ENCODE assay signal across 8 cellular contexts in the genomic region with DNA sequence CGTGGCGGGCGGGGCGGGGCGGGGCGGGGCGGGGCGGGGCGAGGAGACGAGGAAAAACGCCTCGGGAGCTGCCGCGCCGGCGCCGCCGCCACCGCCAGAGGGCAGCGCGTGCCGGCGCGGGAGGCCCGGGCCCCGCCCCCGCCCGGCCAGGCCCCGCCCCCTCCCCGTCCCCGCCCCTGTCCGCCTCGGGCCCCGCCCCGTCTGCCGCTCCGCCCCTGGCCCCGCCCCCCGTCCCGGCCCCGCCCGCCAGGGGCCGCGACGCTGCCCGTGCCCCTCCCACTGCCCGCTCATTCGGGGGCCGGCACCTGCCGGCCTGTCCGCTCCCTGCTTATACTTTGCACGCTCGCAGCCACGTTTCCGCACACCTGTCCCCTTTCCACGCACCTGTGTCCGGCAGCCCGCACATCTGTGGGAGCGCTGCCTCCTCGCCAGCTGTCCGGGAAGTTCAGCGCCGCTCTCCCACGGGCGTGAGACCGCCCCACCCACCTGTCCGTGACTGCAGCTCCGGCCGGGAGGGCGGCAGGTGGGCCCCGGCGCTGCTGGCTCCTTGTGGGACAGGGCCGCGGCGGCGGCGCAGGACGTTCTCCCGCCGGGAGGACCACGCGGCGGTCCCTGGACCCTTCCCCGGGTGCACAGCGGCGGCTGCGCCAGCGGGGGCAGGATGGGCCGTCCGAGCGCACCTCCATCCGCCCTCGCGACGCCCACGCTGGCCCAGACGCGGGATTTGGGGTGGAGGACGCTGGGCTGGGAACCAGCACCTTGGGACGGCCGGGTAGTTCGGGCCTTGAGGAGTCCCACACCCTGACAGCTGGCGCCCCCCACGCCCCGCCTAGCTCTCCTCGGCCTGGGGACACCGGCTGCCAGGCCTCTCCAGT. TPM values are rescaled to one million over a fixed set of nuclear protein-coding genes. Genes with fewer than 3 reads are reported as not detected.
A peak's percentile ranks its signal among the peaks of the same experiment; 100 is the strongest.
DNase-seq lines count a peak whose midpoint lies in the region; ATAC-seq and TF ChIP-seq lines count a peak whose summit lies in the region.

No MANE protein-coding gene starts in this region.

- no peak for TF ChIP-seq CTCF in AG04450 (IDR thresholded peaks at IDR 0.05; ENCODE audit: low read depth, low read length)
- TF ChIP-seq CTCF in IMR-90 (conservative IDR thresholded peaks at IDR 0.05; ENCODE audit: low read depth, low read length), result peak; percentile 33
- TF ChIP-seq CTCF in WI38 (IDR thresholded peaks at IDR 0.05; ENCODE audit: low read depth, low read length), result no peak
- TF ChIP-seq CTCF in mammary epithelial cell (conservative IDR thresholded peaks at IDR 0.05 in 1 of 2, IDR thresholded peaks at IDR 0.05 in 1 of 2; ENCODE audit: extremely low read depth in 1 of 2, insufficient read depth in 1 of 2, low read depth in 1 of 2, low read length in 2 of 2), result peak in 1 of 2 donors; percentile 10

- peak overlapping the region; percentile 66 for H3K4me3 ChIP-seq in AG04450 (ENCODE audit: low read depth, low read length)
- H3K4me3 ChIP-seq in IMR-90 (ENCODE audit: insufficient read depth, low read depth, low read length), result peak overlapping the region; percentile 60
- H3K4me3 ChIP-seq in WI38 (ENCODE audit: low read depth, low read length), result peak overlapping the region; percentile 65
- H3K4me3 ChIP-seq in mammary epithelial cell (replicated peaks in 1 of 3; ENCODE audit: insufficient read depth in 1 of 3, low read depth in 2 of 3, low read length in 3 of 3), result peak overlapping the region in 2 of 3 experiments; percentile 47 to 60

- H3K27ac ChIP-seq in AG04450 (ENCODE audit: low read depth, low read length), result no peak overlapping the region
- H3K27ac ChIP-seq in IMR-90 (ENCODE audit: insufficient read depth, low read length), result no peak overlapping the region
- no peak overlapping the region for H3K27ac ChIP-seq in mammary epithelial cell (ENCODE audit: insufficient read depth, low read depth, low read length)

- no peak overlapping the region for H2BK5ac ChIP-seq in IMR-90 (ENCODE audit: low read depth, low read length, poor library complexity, severe bottlenecking)

- no peak overlapping the region for H3K56ac ChIP-seq in IMR-90 (ENCODE audit: extremely low read depth, insufficient read depth, low read length)

- CTCF ChIA-PET in AG04450 (lab: Charles Lee) (no interaction called here), IMR-90 (lab: Yijun Ruan, JAX) (no interaction called here), mammary epithelial cell (lab: Charles Lee; ENCODE audit: low non-redundant PET) (interaction anchor here (0.6 kb wide), 1 partner anchor 57 kb away, joined by 3 read pairs; no protein-coding TSS in a partner anchor)

- intact Hi-C loops in IMR-90 (cut with micrococcal nuclease) (loop anchor here (5.0 kb wide), 2 partner anchors 122 to 337 kb away; a partner anchor contains a TSS), mammary epithelial cell (cut with micrococcal nuclease) (loop anchor here (1.0 to 2.0 kb wide), 3 partner anchors 23 to 73 kb away; a partner anchor contains a TSS)

- H3K36me3 ChIP-seq in IMR-90 (ENCODE audit: control insufficient read depth, insufficient read depth, low read length), result peaks cover 5% of the 10 kb centered on the region; the same call in 1 of the 2 replicates
- no peaks in the 10 kb centered on the region for H3K36me3 ChIP-seq in mammary epithelial cell (ENCODE audit: insufficient read depth, low read length)

- BruUV-seq in IMR-90 (replicated peaks; lab: Mats Ljungman, UMichigan) (no TSS peak), mammary epithelial cell (replicated peaks; lab: Mats Ljungman, UMichigan) (no TSS peak)

- peaks cover 0 to 4% of the 10 kb centered on the region in 2 experiments; a peak in 1 of 4 replicates for H3K79me1 ChIP-seq in IMR-90 (ENCODE audit: low read depth in 1 of 2, low read length in 2 of 2)

- H4K91ac ChIP-seq in IMR-90 (ENCODE audit: insufficient read depth, low read depth, low read length), result no peak overlapping the region

- H3K9me3 ChIP-seq in AG04450 (ENCODE audit: control insufficient read depth, insufficient read depth, low read length), result peaks cover 12% of the 10 kb centered on the region
- H3K9me3 ChIP-seq in IMR-90 (ENCODE audit: control insufficient read depth, insufficient read depth, low read length), result peaks cover 3% of the 10 kb centered on the region
- no peaks in the 10 kb centered on the region for H3K9me3 ChIP-seq in mammary epithelial cell (replicated peaks; ENCODE audit: insufficient read depth, low read length)

- H2AFZ ChIP-seq in IMR-90 (replicated peaks; ENCODE audit: low read length, poor library complexity) (peak overlapping the region; percentile 92), mammary epithelial cell (ENCODE audit: low read depth, low read length) (peak overlapping the region; percentile 76)

- H3K9ac ChIP-seq in IMR-90 (ENCODE audit: low read depth, low read length) (no peak overlapping the region), mammary epithelial cell (ENCODE audit: insufficient read depth, low read length) (peak overlapping the region; percentile 24)

- no peak overlapping the region for H3K14ac ChIP-seq in IMR-90 (replicated peaks; ENCODE audit: low read depth, low read length)

- no peak overlapping the region for H2BK15ac ChIP-seq in IMR-90 (ENCODE audit: low read depth, low read length)

- H4K5ac ChIP-seq in IMR-90 (ENCODE audit: low read depth, low read length), result no peak overlapping the region

- peaks cover 13% of the 10 kb centered on the region for H3K4me1 ChIP-seq in IMR-90 (ENCODE audit: control insufficient read depth, insufficient read depth, low read length)
- H3K4me1 ChIP-seq in mammary epithelial cell (ENCODE audit: insufficient read depth, low read length), result peaks cover 20% of the 10 kb centered on the region

- H4K20me1 ChIP-seq in IMR-90 (ENCODE audit: insufficient read depth, low read length), result peaks cover 15% of the 10 kb centered on the region
- H4K20me1 ChIP-seq in mammary epithelial cell (ENCODE audit: insufficient read depth, low read length), result no peaks in the 10 kb centered on the region

- TF ChIP-seq POLR2A in IMR-90 (IDR thresholded peaks at IDR 0.05; ENCODE audit: low read depth, low read length), result no peak

- POLR2A ChIA-PET in AG04450 (lab: Yijun Ruan, JAX), result interaction anchor here (0.6 to 1.3 kb wide), 5 partner anchors 23 to 337 kb away, joined by 3 to 5 read pairs (median 4); a partner anchor contains a TSS
- POLR2A ChIA-PET in IMR-90 (lab: Charles Lee; ENCODE audit: unreplicated experiment), result no interaction called here

- in situ Hi-C loops in IMR-90 (cut with MboI; ENCODE audit: low sequenced_read_pairs), result no loop called here
- in situ Hi-C loops in mammary epithelial cell (cut with MboI; ENCODE audit: low sequenced_read_pairs in 2 of 2), result no loop called here

- H3K23ac ChIP-seq in IMR-90 (ENCODE audit: low read depth, low read length), result no peak overlapping the region

- no peak overlapping the region for H2BK20ac ChIP-seq in IMR-90 (ENCODE audit: low read depth, low read length)

- H2AK9ac ChIP-seq in IMR-90 (replicated peaks; ENCODE audit: low read depth, low read length, poor library complexity), result peak overlapping the region; percentile 91

- 1% methylated on average over 24 of the region's 107 CpGs; no CpG with 5 or more reads in 1 of the 2 experiments for WGBS in IMR-90 (ENCODE audit: extremely low coverage in 2 of 2, insufficient read length in 1 of 2), 2 experiments
- WGBS in mammary epithelial cell (ENCODE audit: low coverage, missing lambda C conversion rate), result 2% methylated on average over 46 of the region's 107 CpGs

- ATAC-seq in GM19035 (IDR thresholded peaks at IDR 0.05; ENCODE audit: unreplicated experiment) (peak; percentile 51), IMR-90 (ENCODE audit: low read depth) (peak; percentile 63), GM18858 (IDR thresholded peaks at IDR 0.05; ENCODE audit: unreplicated experiment) (no peak)

- H3K4ac ChIP-seq in IMR-90 (ENCODE audit: low read depth, low read length), result no peak overlapping the region

- H4K8ac ChIP-seq in IMR-90 (ENCODE audit: low read depth in 2 of 2, low read length in 2 of 2), result no peak overlapping the region; a peak in 1 of 4 replicates

- peak overlapping the region; percentile 99 for H3K4me2 ChIP-seq in IMR-90 (ENCODE audit: low read depth, low read length)
- H3K4me2 ChIP-seq in mammary epithelial cell (ENCODE audit: insufficient read depth, low read depth, low read length), result peak overlapping the region; percentile 96

- TF ChIP-seq RAD21 in IMR-90 (IDR thresholded peaks at IDR 0.05; ENCODE audit: low read length), result peak; percentile 22; the same call in 1 of the 2 replicates

- no peak overlapping the region for H3K18ac ChIP-seq in IMR-90 (ENCODE audit: low read depth, low read length)

- H3K79me2 ChIP-seq in mammary epithelial cell (ENCODE audit: insufficient read depth, low read length), result no peaks in the 10 kb centered on the region

- H3K27me3 ChIP-seq in AG04450 (ENCODE audit: control insufficient read depth, insufficient read depth, low read length), result peaks cover 32% of the 10 kb centered on the region
- peaks cover 25% of the 10 kb centered on the region for H3K27me3 ChIP-seq in IMR-90 (ENCODE audit: control insufficient read depth, insufficient read depth, low read length)
- H3K27me3 ChIP-seq in mammary epithelial cell (ENCODE audit: insufficient read depth, low read length), result peaks cover 3% of the 10 kb centered on the region

- dilution Hi-C loops in IMR-90 (cut with HindIII; ENCODE audit: low sequenced_read_pairs, unreplicated experiment) (no loop called here), mammary epithelial cell (cut with HindIII; ENCODE audit: low sequenced_read_pairs) (no loop called here)

- peaks cover 4% of the 10 kb centered on the region; the same call in 1 of the 2 replicates for H3K9me1 ChIP-seq in IMR-90 (ENCODE audit: insufficient read depth, low read length)

- no peak overlapping the region; the same call in 1 of the 2 replicates for H2AK5ac ChIP-seq in IMR-90 (ENCODE audit: low read depth, low read length)

- no peak overlapping the region for H2BK120ac ChIP-seq in IMR-90 (ENCODE audit: low read depth, low read length)

- no peak for DNase-seq in AG04450 (ENCODE audit: low read depth, low spot score)
- DNase-seq in IMR-90, result peak; percentile 36
- DNase-seq in mammary epithelial cell, result peak; percentile 38
- DNase-seq in islet precursor cell, result peak; percentile 83
- DNase-seq in stimulated activated CD4-positive, alpha-beta T cell treated with anti-CD3 and anti-CD28 coated beads, Interleukin-12 subunit alpha, Interleukin-12 subunit beta, amount 100 ng/mL, for 48 hours (ENCODE audit: low read depth in 2 of 3, low spot score in 1 of 3), result peak; percentile 37 to 64 (median 52)

RNA-seq across cellular contexts. Expression of a gene that starts 1.5 kb away (rescaled TPM):
- polyA plus RNA-seq in AG04450 (2011; rRNA removed) (11.2 and 22.3 TPM in 2 replicates), IMR-90 (2012; rRNA removed) (78.8 and 87.3 TPM in 2 replicates), mammary epithelial cell (43.7 TPM)
- 62.4 and 108 TPM in 2 replicates for polyA minus RNA-seq in AG04450 (2011; rRNA and poly(A)+ RNA removed)
- total RNA-seq in IMR-90 (2012; rRNA removed) (43.3 and 49.3 TPM in 2 replicates), mammary epithelial cell (10 to 100 TPM; 12.8 to 15.0 TPM)
- polyA plus RNA-seq in IMR-90 (2012; cell fraction: cytosol; rRNA removed), result 35.7 and 111 TPM in 2 replicates
- 65.7 and 165 TPM in 2 replicates for polyA plus RNA-seq in IMR-90 (2012; cell fraction: nucleus; rRNA removed; ENCODE audit: low replicate concordance)
- 37.0 TPM for polyA minus RNA-seq in mammary epithelial cell

RNA-seq across cellular contexts. Expression of a gene that starts 16.7 kb away (rescaled TPM):
- polyA plus RNA-seq in AG04450 (2011; rRNA removed) (0.05 and 0.06 TPM in 2 replicates), IMR-90 (2012; rRNA removed) (0.09 and 0.13 TPM in 2 replicates), mammary epithelial cell (not detected)
- polyA minus RNA-seq in AG04450 (2011; rRNA and poly(A)+ RNA removed), result not detected in 2 replicates
- total RNA-seq in IMR-90 (2012; rRNA removed) (not detected in 2 replicates), mammary epithelial cell (not detected)
- 0.03 and 0.05 TPM in 2 replicates for polyA plus RNA-seq in IMR-90 (2012; cell fraction: cytosol; rRNA removed)
- polyA plus RNA-seq in IMR-90 (2012; cell fraction: nucleus; rRNA removed; ENCODE audit: low replicate concordance), result 0.24 and 0.40 TPM in 2 replicates
- polyA minus RNA-seq in mammary epithelial cell, result not detected

RNA-seq across cellular contexts. Expression of a gene that starts 23.0 kb away (rescaled TPM):
- polyA plus RNA-seq in AG04450 (2011; rRNA removed) (3.9 and 5.9 TPM in 2 replicates), IMR-90 (2012; rRNA removed) (12.5 and 16.7 TPM in 2 replicates), mammary epithelial cell (4.2 TPM)
- polyA minus RNA-seq in AG04450 (2011; rRNA and poly(A)+ RNA removed), result 1.7 and 3.4 TPM in 2 replicates
- total RNA-seq in IMR-90 (2012; rRNA removed) (0.72 and 1.7 TPM in 2 replicates), mammary epithelial cell (10 to 100 TPM; 17.8 to 30.8 TPM)
- 6.3 and 14.8 TPM in 2 replicates for polyA plus RNA-seq in IMR-90 (2012; cell fraction: cytosol; rRNA removed)
- 119 and 328 TPM in 2 replicates for polyA plus RNA-seq in IMR-90 (2012; cell fraction: nucleus; rRNA removed; ENCODE audit: low replicate concordance)
- polyA minus RNA-seq in mammary epithelial cell, result 0.98 TPM

RNA-seq across cellular contexts. Expression of a gene that starts 36.5 kb away (rescaled TPM):
- polyA plus RNA-seq in AG04450 (2011; rRNA removed), result 4.5 and 6.0 TPM in 2 replicates
- polyA minus RNA-seq in AG04450 (2011; rRNA and poly(A)+ RNA removed), result 3.0 and 3.5 TPM in 2 replicates
- total RNA-seq in IMR-90 (2012; rRNA removed), result 4.3 and 4.4 TPM in 2 replicates
- polyA plus RNA-seq in IMR-90 (2012; rRNA removed), result 15.6 and 17.4 TPM in 2 replicates
- 10.0 and 14.6 TPM in 2 replicates for polyA plus RNA-seq in IMR-90 (2012; cell fraction: cytosol; rRNA removed)
- 58.0 and 149 TPM in 2 replicates for polyA plus RNA-seq in IMR-90 (2012; cell fraction: nucleus; rRNA removed; ENCODE audit: low replicate concordance)
- 10 to 100 TPM; 13.7 to 13.8 TPM for total RNA-seq in mammary epithelial cell
- 6.8 TPM for polyA plus RNA-seq in mammary epithelial cell
- polyA minus RNA-seq in mammary epithelial cell, result 4.2 TPM
